8 cellular contexts compared by ENCODE assay signal in the genomic region with DNA sequence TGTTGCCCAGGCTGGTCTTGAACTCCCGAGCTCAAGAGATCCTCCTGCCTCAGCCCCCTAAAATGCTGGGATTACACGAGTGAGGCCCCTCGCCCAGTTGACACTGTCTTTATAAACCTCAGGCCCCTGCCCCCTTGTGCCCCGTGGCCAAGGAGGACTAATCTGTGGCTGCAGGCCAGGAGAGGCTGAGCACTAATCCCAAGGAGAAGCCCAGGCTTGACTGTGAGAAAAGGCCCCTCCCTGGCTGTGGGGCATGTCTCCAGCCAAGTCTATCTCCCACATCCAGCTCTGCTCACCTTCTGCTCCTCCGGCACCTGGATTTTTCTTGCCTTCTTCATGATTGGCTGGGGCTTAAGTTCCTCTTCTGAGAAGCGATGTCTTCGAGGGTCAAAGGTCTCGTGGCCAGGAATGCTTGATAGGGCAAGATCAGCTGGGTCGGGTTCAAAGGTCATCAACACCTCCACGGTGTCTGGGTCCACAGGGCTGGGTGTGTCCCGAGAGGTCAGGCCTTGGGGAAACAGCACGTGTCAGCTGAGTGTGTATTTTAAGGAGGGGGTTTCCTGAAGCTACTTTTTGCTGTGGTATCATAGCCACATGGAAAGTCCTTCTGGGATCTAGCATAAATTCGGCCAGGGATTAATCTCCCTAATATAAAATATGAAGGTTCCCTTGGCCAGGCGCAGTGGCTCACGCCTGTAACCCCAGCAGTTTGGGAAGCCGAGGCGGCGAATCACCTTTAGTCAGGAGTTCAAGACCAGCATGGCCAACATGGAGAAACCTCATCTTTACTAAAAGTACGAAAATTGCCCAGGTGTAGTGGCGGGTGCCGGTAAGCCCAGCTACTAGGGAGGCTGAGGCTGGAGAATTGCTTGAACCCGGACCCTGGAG. TPM values are rescaled to one million over a fixed set of nuclear protein-coding genes. Genes with fewer than 3 reads are reported as not detected.
DNase-seq lines count a peak whose midpoint lies in the region; ATAC-seq and TF ChIP-seq lines count a peak whose summit lies in the region.

No MANE protein-coding gene starts in this region.

- no peak for TF ChIP-seq CTCF in GM06990 (IDR thresholded peaks at IDR 0.05; ENCODE audit: insufficient read depth, low read length, poor library complexity, severe bottlenecking)
- no peak for TF ChIP-seq CTCF in foreskin keratinocyte (conservative IDR thresholded peaks at IDR 0.05)

- peak overlapping the region; percentile 97 for H3K27ac ChIP-seq in SK-N-MC
- peak overlapping the region; percentile 11 for H3K27ac ChIP-seq in foreskin keratinocyte
- peak overlapping the region; percentile 100 for H3K27ac ChIP-seq in skeletal muscle tissue (ENCODE audit: low read depth, low read length)

- H3K9me3 ChIP-seq in SK-N-MC (ENCODE audit: low read depth, low read length) (no peaks in the 10 kb centered on the region), skeletal muscle tissue (ENCODE audit: control insufficient read depth in 3 of 3, low read length in 3 of 3) (no peaks in the 10 kb centered on the region)

- DNase-seq in GM06990 (ENCODE audit: extremely low read depth, insufficient read length) (no peak), SK-N-MC (ENCODE audit: low read depth, low spot score) (no peak), foreskin keratinocyte (peak in 1 of 2 donors; percentile 47)
- no peak for DNase-seq in activated effector memory CD4-positive, alpha-beta T cell treated with anti-CD3 and anti-CD28 coated beads, Interleukin-2, amount 50 U/mL, for 16 hours

- H3K36me3 ChIP-seq in GM06990 (ENCODE audit: control insufficient read depth, insufficient read depth, low read length) (peaks cover 8% of the 10 kb centered on the region), SK-N-MC (ENCODE audit: insufficient read depth, low read length) (peaks cover 5% of the 10 kb centered on the region; the same call in 1 of the 2 replicates), skeletal muscle tissue (ENCODE audit: control insufficient read depth in 3 of 3, insufficient read depth in 3 of 3, low read length in 3 of 3) (peaks cover 14 to 29% (median 25%) of the 10 kb centered on the region in 3 donors)

- peak overlapping the region; percentile 78 for H3K9ac ChIP-seq in SK-N-MC (ENCODE audit: insufficient read length)
- H3K9ac ChIP-seq in skeletal muscle tissue (ENCODE audit: low read depth in 1 of 3, low read length in 3 of 3): peak overlapping the region; percentile 42 to 82 (median 82)

- ATAC-seq in foreskin keratinocyte: no peak
- no peak for ATAC-seq in GM21528 (IDR thresholded peaks at IDR 0.05; ENCODE audit: low FRiP score, unreplicated experiment)
- ATAC-seq in GM18873 (IDR thresholded peaks at IDR 0.05; ENCODE audit: low FRiP score, unreplicated experiment): no peak
- no peak for ATAC-seq in GM18519 (IDR thresholded peaks at IDR 0.05; ENCODE audit: low FRiP score, unreplicated experiment)

- H3K4me3 ChIP-seq in GM06990 (replicated peaks; ENCODE audit: low read depth, low read length): peak overlapping the region; percentile 57
- H3K4me3 ChIP-seq in SK-N-MC: peak overlapping the region; percentile 88
- peak overlapping the region; percentile 55 to 85 (median 65) for H3K4me3 ChIP-seq in skeletal muscle tissue (ENCODE audit: low read length in 3 of 3)

- H3K27me3 ChIP-seq in GM06990 (replicated peaks; ENCODE audit: control insufficient read depth, insufficient read depth, low read length): no peaks in the 10 kb centered on the region
- H3K27me3 ChIP-seq in foreskin keratinocyte: no peaks in the 10 kb centered on the region
- no peaks in the 10 kb centered on the region for H3K27me3 ChIP-seq in skeletal muscle tissue (ENCODE audit: control insufficient read depth in 3 of 3, insufficient read depth in 3 of 3, low read length in 3 of 3)

- H3K4me1 ChIP-seq in foreskin keratinocyte (peaks cover 23% of the 10 kb centered on the region), skeletal muscle tissue (ENCODE audit: control insufficient read depth in 3 of 3, insufficient read depth in 3 of 3, low read length in 3 of 3) (peaks cover 52 to 59% (median 56%) of the 10 kb centered on the region in 3 donors)

RNA-seq across cellular contexts. Expression of a gene that starts 3.8 kb away (rescaled TPM):
- total RNA-seq in foreskin keratinocyte (3.0 and 3.7 TPM in 2 replicates), skeletal muscle tissue (6.8 TPM)
- 4.6 and 6.2 TPM in 2 replicates for polyA plus RNA-seq in foreskin keratinocyte

RNA-seq across cellular contexts. Expression of a gene that starts 12.6 kb away (rescaled TPM):
- total RNA-seq in foreskin keratinocyte (3.9 and 4.9 TPM in 2 replicates), skeletal muscle tissue (3.7 TPM)
- polyA plus RNA-seq in foreskin keratinocyte: 6.7 and 9.0 TPM in 2 replicates

RNA-seq across cellular contexts. Expression of a gene that starts 14.1 kb away (rescaled TPM):
- 6.9 and 8.8 TPM in 2 replicates for total RNA-seq in foreskin keratinocyte
- polyA plus RNA-seq in foreskin keratinocyte: 7.7 and 9.6 TPM in 2 replicates
- 2.1 TPM for total RNA-seq in skeletal muscle tissue

RNA-seq across cellular contexts. Expression of a gene that starts 14.4 kb away (rescaled TPM):
- total RNA-seq in foreskin keratinocyte (1,924 and 1,965 TPM in 2 replicates), skeletal muscle tissue (2,225 TPM)
- polyA plus RNA-seq in foreskin keratinocyte: 2,287 and 2,314 TPM in 2 replicates

RNA-seq across cellular contexts. Expression of a gene that starts 18.5 kb away (rescaled TPM):
- total RNA-seq in foreskin keratinocyte: 0.48 and 0.67 TPM in 2 replicates
- 0.12 and 0.24 TPM in 2 replicates for polyA plus RNA-seq in foreskin keratinocyte
- total RNA-seq in skeletal muscle tissue: 1.6 TPM

Comparison
In these comparisons a context has a peak if more than half of its experiments do, and no peak if none do; other contexts are left out.
1. H3K27ac ChIP-seq: peak in every context shown above with its lines; median percentile 100 in skeletal muscle tissue; 97 in SK-N-MC; 11 in foreskin keratinocyte.